30 cellular contexts compared by ENCODE assay signal in genomic region chr3:55264933-55265332, GRCh38.
"Had no signal": no experiment of that assay in that cellular context is flagged by ENCODE, and none has a peak within 500 bp of the region (broad histone marks: within the 10 kb centered on the region; RNA-seq: fewer than 3 reads in every experiment).

No MANE protein-coding gene starts in this region.

- H3K4me2 ChIP-seq: neural progenitor cell, smooth muscle cell had no signal

- H3K9me3 Mint-ChIP-seq: activated CD4-positive, alpha-beta T cell treated with anti-CD3 and anti-CD28 coated beads, Interleukin-2, amount 10 ng/mL, durations not matched to agents 7 days and 5 days; activated naive CD8-positive, alpha-beta T cell treated with anti-CD3 and anti-CD28 coated beads, Interleukin-2, amount 50 U/mL, for 24 hours had no signal

- ATAC-seq: activated naive CD8-positive, alpha-beta T cell treated with anti-CD3 and anti-CD28 coated beads, Interleukin-2, amount 50 U/mL, for 24 hours; activated T-cell treated with anti-CD3 and anti-CD28 coated beads, Interleukin-2, amount 50 U/mL, for 4 hours; activated T-helper 17 cell treated with anti-CD3 and anti-CD28 coated beads, Interleukin-2, amount 50 U/mL, for 72 hours; body of pancreas; gastrocnemius medialis; left cardiac atrium; natural killer cell; psoas muscle; stimulated activated naive B cell treated with anti-CD40 and anti-IgM and Interleukin-4, amounts not matched to agents 10 μg/mL and 1 μg/mL and 100 μg/mL, for 72 hours; T-helper 17 cell had no signal

- H3K4me3 Mint-ChIP-seq: activated CD4-positive, alpha-beta memory T cell treated with anti-CD3 and anti-CD28 coated beads, Interleukin-2, amount 10 ng/mL, durations not matched to agents 7 days and 5 days; activated CD4-positive, alpha-beta T cell treated with anti-CD3 and anti-CD28 coated beads, Interleukin-2, amount 10 ng/mL, durations not matched to agents 7 days and 5 days; activated naive CD8-positive, alpha-beta T cell treated with anti-CD3 and anti-CD28 coated beads, Interleukin-2, amount 50 U/mL, for 24 hours; activated T-cell treated with anti-CD3 and anti-CD28 coated beads, Interleukin-2, amount 50 U/mL, for 4 hours; activated T-helper 17 cell treated with anti-CD3 and anti-CD28 coated beads, Interleukin-2, amount 50 U/mL, for 72 hours; natural killer cell; neural progenitor cell; stimulated activated naive B cell treated with anti-CD40 and anti-IgM and Interleukin-4, amounts not matched to agents 10 μg/mL and 1 μg/mL and 100 μg/mL, for 72 hours; T-helper 17 cell had no signal

- DNase-seq: activated CD4-positive, alpha-beta memory T cell treated with anti-CD3 and anti-CD28 coated beads, Interleukin-2, amount 10 ng/mL, durations not matched to agents 7 days and 5 days; activated CD4-positive, alpha-beta T cell treated with anti-CD3 and anti-CD28 coated beads for 1 hour; activated CD4-positive, alpha-beta T cell treated with anti-CD3 and anti-CD28 coated beads, Interleukin-2, amount 10 ng/mL, durations not matched to agents 7 days and 5 days; activated gamma-delta T cell treated with Interleukin-2 at 50 U/mL for 16 hours; activated naive CD4-positive, alpha-beta T cell treated with anti-CD3 and anti-CD28 coated beads, Interleukin-2, amount 50 U/mL, for 16 hours; activated naive CD8-positive, alpha-beta T cell treated with anti-CD3 and anti-CD28 coated beads, Interleukin-2, amount 50 U/mL, for 24 hours; activated T-cell treated with anti-CD3 and anti-CD28 coated beads, Interleukin-2, amount 50 U/mL, for 4 hours; anterior cingulate cortex; body of pancreas; cerebellar nuclear complex; dorsolateral prefrontal cortex; effector memory CD4-positive, alpha-beta T cell; gastrocnemius medialis; glutamatergic neuron; left cardiac atrium; natural killer cell; occipital lobe; psoas muscle; sigmoid colon; stimulated activated CD4-positive, alpha-beta T cell treated with anti-CD3 and anti-CD28 coated beads, Interleukin-2, amount 100 ng/mL, for 24 hours; stimulated activated naive B cell treated with anti-CD40 and anti-IgM and Interleukin-4, amounts not matched to agents 10 μg/mL and 1 μg/mL and 100 μg/mL, for 72 hours; T-helper 17 cell; T1000; tibial artery had no signal

- H3K36me3 Mint-ChIP-seq: natural killer cell; stimulated activated naive B cell treated with anti-CD40 and anti-IgM and Interleukin-4, amounts not matched to agents 10 μg/mL and 1 μg/mL and 100 μg/mL, for 72 hours had no signal

- H3K4me1 Mint-ChIP-seq: activated CD4-positive, alpha-beta memory T cell treated with anti-CD3 and anti-CD28 coated beads, Interleukin-2, amount 10 ng/mL, durations not matched to agents 7 days and 5 days; activated CD4-positive, alpha-beta T cell treated with anti-CD3 and anti-CD28 coated beads, Interleukin-2, amount 10 ng/mL, durations not matched to agents 7 days and 5 days; activated naive CD8-positive, alpha-beta T cell treated with anti-CD3 and anti-CD28 coated beads, Interleukin-2, amount 50 U/mL, for 24 hours; activated T-helper 17 cell treated with anti-CD3 and anti-CD28 coated beads, Interleukin-2, amount 50 U/mL, for 72 hours; natural killer cell; neural progenitor cell; stimulated activated naive B cell treated with anti-CD40 and anti-IgM and Interleukin-4, amounts not matched to agents 10 μg/mL and 1 μg/mL and 100 μg/mL, for 72 hours; T-helper 17 cell had no signal

- H2AFZ ChIP-seq: neural progenitor cell, parathyroid adenoma had no signal

- H3K4me3 ChIP-seq: body of pancreas, coronary artery, dorsolateral prefrontal cortex, gastrocnemius medialis, neural progenitor cell, psoas muscle, sigmoid colon, smooth muscle cell, suprapubic skin, tibial artery had no signal

- H3K27ac ChIP-seq: body of pancreas, coronary artery, dorsolateral prefrontal cortex, gastrocnemius medialis, neural progenitor cell, parathyroid adenoma, psoas muscle, sigmoid colon, suprapubic skin, tibial artery had no signal

- H3K27me3 Mint-ChIP-seq: activated CD4-positive, alpha-beta memory T cell treated with anti-CD3 and anti-CD28 coated beads, Interleukin-2, amount 10 ng/mL, durations not matched to agents 7 days and 5 days; activated CD4-positive, alpha-beta T cell treated with anti-CD3 and anti-CD28 coated beads, Interleukin-2, amount 10 ng/mL, durations not matched to agents 7 days and 5 days; activated T-helper 17 cell treated with anti-CD3 and anti-CD28 coated beads, Interleukin-2, amount 50 U/mL, for 72 hours; stimulated activated naive B cell treated with anti-CD40 and anti-IgM and Interleukin-4, amounts not matched to agents 10 μg/mL and 1 μg/mL and 100 μg/mL, for 72 hours; T-helper 17 cell had no signal

- H3K27me3 ChIP-seq: body of pancreas, gastrocnemius medialis, neural progenitor cell, sigmoid colon, tibial artery had no signal

- H3K9me3 ChIP-seq: body of pancreas, gastrocnemius medialis, psoas muscle, sigmoid colon, suprapubic skin, tibial artery had no signal

- H3K36me3 ChIP-seq: gastrocnemius medialis, neural progenitor cell, sigmoid colon, suprapubic skin, tibial artery had no signal

- H3K27ac Mint-ChIP-seq: activated CD4-positive, alpha-beta memory T cell treated with anti-CD3 and anti-CD28 coated beads, Interleukin-2, amount 10 ng/mL, durations not matched to agents 7 days and 5 days; activated CD4-positive, alpha-beta T cell treated with anti-CD3 and anti-CD28 coated beads, Interleukin-2, amount 10 ng/mL, durations not matched to agents 7 days and 5 days; activated naive CD8-positive, alpha-beta T cell treated with anti-CD3 and anti-CD28 coated beads, Interleukin-2, amount 50 U/mL, for 24 hours; activated T-helper 17 cell treated with anti-CD3 and anti-CD28 coated beads, Interleukin-2, amount 50 U/mL, for 72 hours; natural killer cell; neural progenitor cell; stimulated activated naive B cell treated with anti-CD40 and anti-IgM and Interleukin-4, amounts not matched to agents 10 μg/mL and 1 μg/mL and 100 μg/mL, for 72 hours; T-helper 17 cell had no signal

- H3K4me1 ChIP-seq: body of pancreas, gastrocnemius medialis, neural progenitor cell, parathyroid adenoma, psoas muscle, suprapubic skin, tibial artery had no signal

- H3K9ac ChIP-seq: neural progenitor cell, parathyroid adenoma had no signal

- H3K79me2 ChIP-seq: parathyroid adenoma had no signal
